In genomic region chr19:47541507-47541906, GRCh38 we compare ENCODE assay signal across 14 cellular contexts. TPM values are rescaled to one million over a fixed set of nuclear protein-coding genes. Genes with fewer than 3 reads are reported as not detected.
A peak's percentile ranks its signal among the peaks of the same experiment; 100 is the strongest.
DNase-seq lines count a peak whose midpoint lies in the region; ATAC-seq and TF ChIP-seq lines count a peak whose summit lies in the region.
"Had no signal": no experiment of that assay in that cellular context is flagged by ENCODE, and none has a peak within 500 bp of the region (broad histone marks: within the 10 kb centered on the region; RNA-seq: fewer than 3 reads in every experiment).

No MANE protein-coding gene starts in this region.

- H3K4me1 ChIP-seq in mammary epithelial cell (ENCODE audit: insufficient read depth, low read length) (no peaks in the 10 kb centered on the region), tibial nerve (peaks cover 0 to 12% (median 2%) of the 10 kb centered on the region in 4 donors)
- H3K4me1 ChIP-seq: A549 had no signal

- BruUV-seq in mammary epithelial cell (replicated peaks; lab: Mats Ljungman, UMichigan): no TSS peak

- H3K36me3 Mint-ChIP-seq in central memory CD8-positive, alpha-beta T cell (ENCODE audit: insufficient read depth): peaks cover 8% of the 10 kb centered on the region

- no peak overlapping the region for H3K4me2 ChIP-seq in mammary epithelial cell (ENCODE audit: insufficient read depth, low read depth, low read length)
- H3K4me2 ChIP-seq: A549 had no signal

- no peak overlapping the region for H3K9ac ChIP-seq in mammary epithelial cell (ENCODE audit: insufficient read depth, low read length)

- no peak for TF ChIP-seq EP300 in tibial nerve (IDR thresholded peaks at IDR 0.05)

- H3K27me3 ChIP-seq in mammary epithelial cell (ENCODE audit: insufficient read depth, low read length) (no peaks in the 10 kb centered on the region), tibial nerve (peaks cover 0 to 25% of the 10 kb centered on the region in 2 donors)

- peaks cover 27% of the 10 kb centered on the region for H3K4me1 Mint-ChIP-seq in central memory CD8-positive, alpha-beta T cell

- no peaks in the 10 kb centered on the region for H4K20me1 ChIP-seq in mammary epithelial cell (ENCODE audit: insufficient read depth, low read length)

- TF ChIP-seq CTCF in mammary epithelial cell (conservative IDR thresholded peaks at IDR 0.05 in 1 of 2, IDR thresholded peaks at IDR 0.05 in 1 of 2; ENCODE audit: extremely low read depth in 1 of 2, insufficient read depth in 1 of 2, low read depth in 1 of 2, low read length in 2 of 2) (no peak), tibial nerve (IDR thresholded peaks at IDR 0.05) (no peak)

- H3K36me3 ChIP-seq in mammary epithelial cell (ENCODE audit: insufficient read depth, low read length): no peaks in the 10 kb centered on the region
- H3K36me3 ChIP-seq in tibial nerve: no peaks in the 10 kb centered on the region

- H3K79me2 ChIP-seq in mammary epithelial cell (ENCODE audit: insufficient read depth, low read length): no peaks in the 10 kb centered on the region

- ATAC-seq in central memory CD8-positive, alpha-beta T cell (replicated peaks; ENCODE audit: extremely low read depth, poor library complexity, severe bottlenecking): peak; percentile 97
- ATAC-seq in GM18861 (IDR thresholded peaks at IDR 0.05; ENCODE audit: unreplicated experiment): no peak
- ATAC-seq: HepG2 had no signal

- peak overlapping the region; percentile 92 for H3K27ac Mint-ChIP-seq in central memory CD8-positive, alpha-beta T cell (ENCODE audit: low read depth)

- H3K9me3 ChIP-seq in mammary epithelial cell (replicated peaks; ENCODE audit: insufficient read depth, low read length) (no peaks in the 10 kb centered on the region), tibial nerve (no peaks in the 10 kb centered on the region)
- H3K9me3 ChIP-seq: A549 had no signal

- H3K27me3 Mint-ChIP-seq in central memory CD8-positive, alpha-beta T cell: peaks cover 13% of the 10 kb centered on the region

- peak; percentile 18 for DNase-seq in activated CD4-positive, alpha-beta T cell treated with anti-CD3 and anti-CD28 coated beads for 48 hours
- no peak for DNase-seq in activated CD4-positive, alpha-beta T cell treated with anti-CD3 and anti-CD28 coated beads, Interleukin-2, amount 50 U/mL, for 48 hours
- DNase-seq in OCI-M1 (lab: John Stamatoyannopoulos, UW) (peak; percentile 48), renal cortical epithelial cell (ENCODE audit: low read depth) (peak; percentile 52), mammary epithelial cell (no peak), tibial nerve (ENCODE audit: low spot score in 2 of 2) (no peak)
- DNase-seq in central memory CD8-positive, alpha-beta T cell (ENCODE audit: low spot score in 2 of 2): peak in 1 of 2 donors; percentile 76
- DNase-seq: activated CD4-positive, alpha-beta T cell treated with anti-CD3 and anti-CD28 coated beads for 4 hours; foreskin melanocyte; NCI-H2227 treated with DMSO at 0.1 percent for 48 hours had no signal

- no peak overlapping the region for H3K4me3 ChIP-seq in mammary epithelial cell (replicated peaks in 1 of 3; ENCODE audit: insufficient read depth in 1 of 3, low read depth in 2 of 3, low read length in 3 of 3)
- no peak overlapping the region for H3K4me3 ChIP-seq in tibial nerve
- H3K4me3 ChIP-seq: A549 had no signal

- H2AFZ ChIP-seq in mammary epithelial cell (ENCODE audit: low read depth, low read length): no peak overlapping the region

- dilution Hi-C loops in mammary epithelial cell (cut with HindIII; ENCODE audit: low sequenced_read_pairs): no loop called here

- in situ Hi-C loops in mammary epithelial cell (cut with MboI; ENCODE audit: low sequenced_read_pairs in 2 of 2): loop anchor here in 1 of 2 donors (25.0 kb wide), 1 partner anchor 471 kb away; no protein-coding TSS in a partner anchor

- 83% methylated on average over 6 of the region's 6 CpGs for WGBS in mammary epithelial cell (ENCODE audit: low coverage, missing lambda C conversion rate)
- 79 to 81% methylated on average over 6 of the region's 6 CpGs for WGBS in tibial nerve, 2 donors

- intact Hi-C loops in mammary epithelial cell (cut with micrococcal nuclease): no loop called here

- TF ChIP-seq POLR2A in tibial nerve (IDR thresholded peaks at IDR 0.05): no peak

- CTCF ChIA-PET in mammary epithelial cell (lab: Charles Lee; ENCODE audit: low non-redundant PET): no interaction called here

- no peaks in the 10 kb centered on the region for H3K9me3 Mint-ChIP-seq in central memory CD8-positive, alpha-beta T cell

- H3K4me3 Mint-ChIP-seq in central memory CD8-positive, alpha-beta T cell: peak overlapping the region; percentile 62

- no peak overlapping the region for H3K27ac ChIP-seq in mammary epithelial cell (ENCODE audit: insufficient read depth, low read depth, low read length)
- no peak overlapping the region for H3K27ac ChIP-seq in tibial nerve
- H3K27ac ChIP-seq: A549 had no signal

RNA-seq across cellular contexts. Expression of gene NAPA, which starts 26.6 kb away (rescaled TPM):
- 95.9 and 131 TPM in 2 replicates for total RNA-seq in renal cortical epithelial cell
- total RNA-seq in mammary epithelial cell: 10 to 100 TPM; 46.0 to 70.7 TPM
- polyA plus RNA-seq in mammary epithelial cell: 78.6 TPM
- polyA minus RNA-seq in mammary epithelial cell: 91.8 TPM
- 100 to 1,000 TPM; 130 to 152 (median 138) TPM for total RNA-seq in tibial nerve

RNA-seq across cellular contexts. Expression of gene ZNF541, which starts 31.4 kb away (rescaled TPM):
- total RNA-seq in renal cortical epithelial cell (not detected in 2 replicates), mammary epithelial cell (not detected), tibial nerve (under 1 TPM in 3 of 4 donors, not detected in 1; under 0.01 to 0.90 (median 0.66) TPM)
- polyA plus RNA-seq in mammary epithelial cell: not detected
- polyA minus RNA-seq in mammary epithelial cell: not detected
- total RNA-seq: RPMI7951 had no signal
- polyA plus RNA-seq: A549 had no signal

RNA-seq across cellular contexts. Expression of gene KPTN, which starts 57.5 kb away (rescaled TPM):
- total RNA-seq in renal cortical epithelial cell (1.4 and 7.1 TPM in 2 replicates), mammary epithelial cell (10 to 100 TPM in 1 of 2 donors, 1 to 10 TPM in 1; 1.5 to 10.8 TPM), tibial nerve (10 to 100 TPM in 1 of 4 donors, 1 to 10 TPM in 3; 3.1 to 10.8 (median 8.2) TPM)
- polyA plus RNA-seq in mammary epithelial cell: 8.1 TPM
- 30.4 TPM for polyA minus RNA-seq in mammary epithelial cell

Comparison
In these comparisons a context has a peak if more than half of its experiments do, and no peak if none do; other contexts are left out.
1. DNase-seq: peak in activated CD4-positive, alpha-beta T cell treated with anti-CD3 and anti-CD28 coated beads for 48 hours (single experiment), OCI-M1 (single experiment) and renal cortical epithelial cell (single experiment); none in activated CD4-positive, alpha-beta T cell treated with anti-CD3 and anti-CD28 coated beads, Interleukin-2, amount 50 U/mL, for 48 hours (0 of 2), mammary epithelial cell (single experiment) and tibial nerve (0 of 2).